Comparison of ENCODE assay signal across 1 cellular context in the genomic region with DNA sequence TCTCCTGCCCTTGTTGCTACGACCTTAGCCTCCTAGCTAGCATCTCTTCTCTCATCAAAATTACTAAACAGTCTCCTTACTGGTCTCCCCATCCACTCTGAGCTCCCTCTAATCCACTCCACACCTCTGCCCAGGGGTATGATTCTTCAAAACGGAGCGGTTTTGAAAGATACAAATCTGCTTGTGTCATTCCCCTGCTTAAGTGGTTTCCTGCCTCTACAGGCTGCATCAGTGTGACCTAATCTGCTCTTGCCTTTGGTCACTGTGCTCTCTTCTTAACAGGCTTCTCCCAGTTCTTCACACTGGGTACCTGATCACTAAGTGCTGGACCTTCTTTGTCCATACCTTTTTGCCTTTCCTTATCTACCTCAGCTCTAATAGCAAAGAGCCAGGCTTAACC.
TF ChIP-seq lines count a peak whose summit lies in the region.

No MANE protein-coding gene starts in this region.

TF ChIP-seq in H1, 55 proteins besides CTCF, POLR2A, EP300 and RAD21:
- TF ChIP-seq, protein P1, sequence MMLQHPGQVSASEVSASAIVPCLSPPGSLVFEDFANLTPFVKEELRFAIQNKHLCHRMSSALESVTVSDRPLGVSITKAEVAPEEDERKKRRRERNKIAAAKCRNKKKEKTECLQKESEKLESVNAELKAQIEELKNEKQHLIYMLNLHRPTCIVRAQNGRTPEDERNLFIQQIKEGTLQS (IDR thresholded peaks at IDR 0.05; ENCODE audit: insufficient read depth, low read depth, low read length), result no peak
- TF ChIP-seq SP2 (IDR thresholded peaks at IDR 0.05; ENCODE audit: low read length) (no peak), SIRT6 (IDR thresholded peaks at IDR 0.05; ENCODE audit: low read length) (no peak), TCF12 (IDR thresholded peaks at IDR 0.05; ENCODE audit: low read depth, low read length) (no peak), SIX5 (IDR thresholded peaks at IDR 0.05; ENCODE audit: low read depth, low read length) (no peak), RXRA (IDR thresholded peaks at IDR 0.05; ENCODE audit: insufficient read depth, low read depth, low read length) (no peak), NRF1 (IDR thresholded peaks at IDR 0.05; ENCODE audit: low read depth, low read length) (no peak), NANOG (IDR thresholded peaks at IDR 0.05; ENCODE audit: insufficient read depth, low read depth, low read length, poor library complexity, severe bottlenecking) (no peak), HDAC6 (IDR thresholded peaks at IDR 0.05; ENCODE audit: low read depth, low read length) (no peak), EZH2 (IDR thresholded peaks at IDR 0.05; ENCODE audit: low read depth, low read length, severe bottlenecking) (no peak), YY1 (IDR thresholded peaks at IDR 0.05; ENCODE audit: low read depth, low read length) (no peak), MAFK (IDR thresholded peaks at IDR 0.05; ENCODE audit: low read depth, low read length) (no peak), KDM5A (IDR thresholded peaks at IDR 0.05; ENCODE audit: low read length) (no peak), FOSL1 (IDR thresholded peaks at IDR 0.05; ENCODE audit: insufficient read depth, low read depth, low read length) (no peak), ASH2L (IDR thresholded peaks at IDR 0.05; ENCODE audit: low read length) (no peak)
